16 cellular contexts compared by ENCODE assay signal in the genomic region with DNA sequence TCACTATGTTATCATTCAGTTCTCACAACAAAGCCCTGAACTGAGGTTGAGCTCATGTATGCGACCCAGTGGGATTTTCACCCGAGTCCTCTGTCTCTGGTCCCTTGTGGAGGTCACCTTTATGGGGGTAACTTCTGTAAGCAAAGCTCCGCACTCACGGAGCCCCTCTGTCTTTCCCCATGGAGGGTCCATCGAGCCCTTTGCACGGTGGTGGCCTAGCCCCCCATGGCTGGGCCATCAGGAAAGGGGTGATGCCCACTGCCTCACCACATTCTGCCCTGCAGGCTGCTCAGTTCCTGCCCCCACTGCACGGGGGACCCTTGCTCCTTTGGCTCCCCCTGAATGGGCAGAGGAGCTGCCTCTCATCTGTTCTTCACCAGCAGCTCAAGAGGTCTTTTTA. TPM values are rescaled to one million over a fixed set of nuclear protein-coding genes. Genes with fewer than 3 reads are reported as not detected.
DNase-seq lines count a peak whose midpoint lies in the region; ATAC-seq and TF ChIP-seq lines count a peak whose summit lies in the region.
"Had no signal": no experiment of that assay in that cellular context is flagged by ENCODE, and none has a peak within 500 bp of the region (broad histone marks: within the 10 kb centered on the region; RNA-seq: fewer than 3 reads in every experiment).

No MANE protein-coding gene starts in this region.

- H3K27me3 Mint-ChIP-seq in WTC11 (ENCODE audit: low read depth) (no peaks in the 10 kb centered on the region), osteocyte (ENCODE audit: unreplicated experiment) (no peaks in the 10 kb centered on the region)

- no peak overlapping the region for H3K4me3 ChIP-seq in vagina
- H3K4me3 ChIP-seq: BLaER1, GM23338 had no signal

- H3K9me3 Mint-ChIP-seq in WTC11 (no peaks in the 10 kb centered on the region), osteocyte (ENCODE audit: unreplicated experiment) (no peaks in the 10 kb centered on the region)
- H3K9me3 Mint-ChIP-seq: CD4-positive, alpha-beta memory T cell; GM23338 had no signal

- no peak overlapping the region for H3K27ac ChIP-seq in vagina
- H3K27ac ChIP-seq: BLaER1 had no signal

- no peaks in the 10 kb centered on the region for H3K4me1 ChIP-seq in vagina
- H3K4me1 ChIP-seq: BLaER1 had no signal

- H3K36me3 Mint-ChIP-seq in WTC11 (no peaks in the 10 kb centered on the region), osteocyte (ENCODE audit: unreplicated experiment) (no peaks in the 10 kb centered on the region)
- H3K36me3 Mint-ChIP-seq: CD14-positive monocyte; CD4-positive, alpha-beta memory T cell had no signal

- H3K27me3 ChIP-seq in vagina = no peaks in the 10 kb centered on the region
- H3K27me3 ChIP-seq: BLaER1 had no signal

- ATAC-seq in WTC11 = no peak
- ATAC-seq in HG03460 (IDR thresholded peaks at IDR 0.05; ENCODE audit: unreplicated experiment) = no peak
- no peak for ATAC-seq in stimulated activated naive CD8-positive, alpha-beta T cell treated with anti-CD3 and anti-CD28 coated beads, Interleukin-15, Interleukin-2, amounts not matched to agents 100 U/mL and 50 U/mL, for 24 hours

- TF ChIP-seq CTCF in WTC11 (IDR thresholded peaks at IDR 0.05) (no peak), osteocyte (IDR thresholded peaks at IDR 0.05) (no peak), vagina (IDR thresholded peaks at IDR 0.05) (no peak)

- no peak for TF ChIP-seq POLR2A in vagina (IDR thresholded peaks at IDR 0.05)

- peak; percentile 36 for DNase-seq in activated effector memory CD4-positive, alpha-beta T cell treated with anti-CD3 and anti-CD28 coated beads, Interleukin-2, amount 50 U/mL, for 16 hours
- DNase-seq in activated effector memory CD4-positive, alpha-beta T cell treated with Interleukin-2 at 50 U/mL for 16 hours = no peak
- DNase-seq in WTC11 (ENCODE audit: low spot score) = peak; percentile 7
- DNase-seq in osteocyte (ENCODE audit: extremely low spot score, unreplicated experiment) = peak; percentile 80
- DNase-seq in vagina (ENCODE audit: extremely low spot score in 2 of 2) = peak; percentile 40 to 64
- no peak for DNase-seq in stimulated activated naive CD8-positive, alpha-beta T cell treated with anti-CD3 and anti-CD28 coated beads, Interleukin-15, Interleukin-2, amounts not matched to agents 100 U/mL and 50 U/mL, for 24 hours
- DNase-seq: 8988T; Calu3; CD4-positive, alpha-beta memory T cell; DMS79 treated with DMSO at 0.1 percent for 48 hours; GF-D8; HCEC 1CT had no signal

- no peaks in the 10 kb centered on the region for H3K9me3 ChIP-seq in vagina
- H3K9me3 ChIP-seq: BLaER1 had no signal

- CTCF ChIA-PET in WTC11 (lab: Charles Lee) = interaction anchor here (0.6 kb wide), 1 partner anchor 229 kb away, joined by 3 read pairs; no protein-coding TSS in a partner anchor

- peak overlapping the region; percentile 63; the same call in 1 of the 2 replicates for H3K27ac Mint-ChIP-seq in WTC11
- no peak overlapping the region for H3K27ac Mint-ChIP-seq in osteocyte (ENCODE audit: unreplicated experiment)
- H3K27ac Mint-ChIP-seq: CD14-positive monocyte; CD4-positive, alpha-beta memory T cell; GM23338 had no signal

- H3K36me3 ChIP-seq in vagina = no peaks in the 10 kb centered on the region
- H3K36me3 ChIP-seq: BLaER1 had no signal

- H3K4me3 Mint-ChIP-seq in WTC11 (no peak overlapping the region), osteocyte (ENCODE audit: unreplicated experiment) (no peak overlapping the region)
- H3K4me3 Mint-ChIP-seq: CD14-positive monocyte, GM23338 had no signal

- H3K4me1 Mint-ChIP-seq in WTC11 (peaks cover 21% of the 10 kb centered on the region), osteocyte (ENCODE audit: unreplicated experiment) (no peaks in the 10 kb centered on the region)
- H3K4me1 Mint-ChIP-seq: CD14-positive monocyte; CD4-positive, alpha-beta memory T cell had no signal

- intact Hi-C loops in vagina (cut with DNase I) = no loop called here

- POLR2A ChIA-PET in WTC11 (lab: Charles Lee) = no interaction called here

TF ChIP-seq in WTC11, 78 proteins besides CTCF, POLR2A, EP300 and RAD21:
- TF ChIP-seq MXD4 (CRISPR knock-in tag; IDR thresholded peaks at IDR 0.05; ENCODE audit: borderline replicate concordance) = no peak
- TF ChIP-seq ZBTB43 (CRISPR knock-in tag; IDR thresholded peaks at IDR 0.05) = no peak
- TF ChIP-seq, protein P1, sequence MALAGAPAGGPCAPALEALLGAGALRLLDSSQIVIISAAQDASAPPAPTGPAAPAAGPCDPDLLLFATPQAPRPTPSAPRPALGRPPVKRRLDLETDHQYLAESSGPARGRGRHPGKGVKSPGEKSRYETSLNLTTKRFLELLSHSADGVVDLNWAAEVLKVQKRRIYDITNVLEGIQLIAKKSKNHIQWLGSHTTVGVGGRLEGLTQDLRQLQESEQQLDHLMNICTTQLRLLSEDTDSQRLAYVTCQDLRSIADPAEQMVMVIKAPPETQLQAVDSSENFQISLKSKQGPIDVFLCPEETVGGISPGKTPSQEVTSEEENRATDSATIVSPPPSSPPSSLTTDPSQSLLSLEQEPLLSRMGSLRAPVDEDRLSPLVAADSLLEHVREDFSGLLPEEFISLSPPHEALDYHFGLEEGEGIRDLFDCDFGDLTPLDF (CRISPR knock-in tag; IDR thresholded peaks at IDR 0.05) = no peak
- TF ChIP-seq, protein P2, sequence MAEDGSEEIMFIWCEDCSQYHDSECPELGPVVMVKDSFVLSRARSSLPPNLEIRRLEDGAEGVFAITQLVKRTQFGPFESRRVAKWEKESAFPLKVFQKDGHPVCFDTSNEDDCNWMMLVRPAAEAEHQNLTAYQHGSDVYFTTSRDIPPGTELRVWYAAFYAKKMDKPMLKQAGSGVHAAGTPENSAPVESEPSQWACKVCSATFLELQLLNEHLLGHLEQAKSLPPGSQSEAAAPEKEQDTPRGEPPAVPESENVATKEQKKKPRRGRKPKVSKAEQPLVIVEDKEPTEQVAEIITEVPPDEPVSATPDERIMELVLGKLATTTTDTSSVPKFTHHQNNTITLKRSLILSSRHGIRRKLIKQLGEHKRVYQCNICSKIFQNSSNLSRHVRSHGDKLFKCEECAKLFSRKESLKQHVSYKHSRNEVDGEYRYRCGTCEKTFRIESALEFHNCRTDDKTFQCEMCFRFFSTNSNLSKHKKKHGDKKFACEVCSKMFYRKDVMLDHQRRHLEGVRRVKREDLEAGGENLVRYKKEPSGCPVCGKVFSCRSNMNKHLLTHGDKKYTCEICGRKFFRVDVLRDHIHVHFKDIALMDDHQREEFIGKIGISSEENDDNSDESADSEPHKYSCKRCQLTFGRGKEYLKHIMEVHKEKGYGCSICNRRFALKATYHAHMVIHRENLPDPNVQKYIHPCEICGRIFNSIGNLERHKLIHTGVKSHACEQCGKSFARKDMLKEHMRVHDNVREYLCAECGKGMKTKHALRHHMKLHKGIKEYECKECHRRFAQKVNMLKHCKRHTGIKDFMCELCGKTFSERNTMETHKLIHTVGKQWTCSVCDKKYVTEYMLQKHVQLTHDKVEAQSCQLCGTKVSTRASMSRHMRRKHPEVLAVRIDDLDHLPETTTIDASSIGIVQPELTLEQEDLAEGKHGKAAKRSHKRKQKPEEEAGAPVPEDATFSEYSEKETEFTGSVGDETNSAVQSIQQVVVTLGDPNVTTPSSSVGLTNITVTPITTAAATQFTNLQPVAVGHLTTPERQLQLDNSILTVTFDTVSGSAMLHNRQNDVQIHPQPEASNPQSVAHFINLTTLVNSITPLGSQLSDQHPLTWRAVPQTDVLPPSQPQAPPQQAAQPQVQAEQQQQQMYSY (CRISPR knock-in tag; IDR thresholded peaks at IDR 0.05) = no peak
- TF ChIP-seq ELF4 (CRISPR knock-in tag; IDR thresholded peaks at IDR 0.05; ENCODE audit: low read depth) = no peak
- TF ChIP-seq TEAD4 (CRISPR knock-in tag; IDR thresholded peaks at IDR 0.05) = no peak
- no peak for TF ChIP-seq ATF3 (CRISPR knock-in tag; conservative IDR thresholded peaks at IDR 0.05)
- TF ChIP-seq SOX15 (CRISPR knock-in tag; IDR thresholded peaks at IDR 0.05) = no peak
- no peak for TF ChIP-seq ZNF396 (CRISPR knock-in tag; IDR thresholded peaks at IDR 0.05; ENCODE audit: borderline replicate concordance)
- TF ChIP-seq, protein P3, sequence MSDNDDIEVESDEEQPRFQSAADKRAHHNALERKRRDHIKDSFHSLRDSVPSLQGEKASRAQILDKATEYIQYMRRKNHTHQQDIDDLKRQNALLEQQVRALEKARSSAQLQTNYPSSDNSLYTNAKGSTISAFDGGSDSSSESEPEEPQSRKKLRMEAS (CRISPR knock-in tag; IDR thresholded peaks at IDR 0.05) = no peak
- TF ChIP-seq JAZF1 (CRISPR knock-in tag; IDR thresholded peaks at IDR 0.05) = no peak
- no peak for TF ChIP-seq NFYB (CRISPR knock-in tag; conservative IDR thresholded peaks at IDR 0.05; ENCODE audit: low read depth)
- TF ChIP-seq ZNF317 (CRISPR knock-in tag; IDR thresholded peaks at IDR 0.05; ENCODE audit: borderline replicate concordance, low read depth) = no peak
- no peak for TF ChIP-seq ESRRA (CRISPR knock-in tag; IDR thresholded peaks at IDR 0.05; ENCODE audit: borderline replicate concordance)
- no peak for TF ChIP-seq ZNF416 (CRISPR knock-in tag; IDR thresholded peaks at IDR 0.05)
- TF ChIP-seq TEAD1 (CRISPR knock-in tag; IDR thresholded peaks at IDR 0.05) = no peak
- TF ChIP-seq ZMAT4 (CRISPR knock-in tag; IDR thresholded peaks at IDR 0.05) = no peak
- no peak for TF ChIP-seq CREB1 (CRISPR knock-in tag; IDR thresholded peaks at IDR 0.05)
- no peak for TF ChIP-seq ZNF671 (CRISPR knock-in tag; IDR thresholded peaks at IDR 0.05)
TF ChIP-seq in WTC11: peak in this region for 0.

RNA-seq across cellular contexts. Expression of gene CHST8, which starts 39.6 kb away (rescaled TPM):
- 22.8 to 33.5 TPM (median 23.8 TPM) in 3 replicates for total RNA-seq in WTC11 (2021)
- 0.35 TPM in 1 of 2 replicates, not detected in the other for total RNA-seq in osteocyte
- total RNA-seq in vagina = 3.2 TPM
- total RNA-seq: Calu3; CD4-positive, alpha-beta memory T cell had no signal

Comparison
In these comparisons a context has a peak if more than half of its experiments do, and no peak if none do; other contexts are left out.
1. DNase-seq: peak in activated effector memory CD4-positive, alpha-beta T cell treated with anti-CD3 and anti-CD28 coated beads, Interleukin-2, amount 50 U/mL, for 16 hours (single experiment), WTC11 (single experiment), osteocyte (single experiment) and vagina (2 of 2); none in activated effector memory CD4-positive, alpha-beta T cell treated with Interleukin-2 at 50 U/mL for 16 hours (single experiment) and stimulated activated naive CD8-positive, alpha-beta T cell treated with anti-CD3 and anti-CD28 coated beads, Interleukin-15, Interleukin-2, amounts not matched to agents 100 U/mL and 50 U/mL, for 24 hours (single experiment).